9 cellular contexts compared by ENCODE assay signal in genomic region chr6:31042801-31043200, GRCh38. TPM values are rescaled to one million over a fixed set of nuclear protein-coding genes. Genes with fewer than 3 reads are reported as not detected.
DNase-seq lines count a peak whose midpoint lies in the region; ATAC-seq, FAIRE-seq and TF ChIP-seq lines count a peak whose summit lies in the region.
"Had no signal": no experiment of that assay in that cellular context is flagged by ENCODE, and none has a peak within 500 bp of the region (broad histone marks: within the 10 kb centered on the region; RNA-seq: fewer than 3 reads in every experiment).

No MANE protein-coding gene starts in this region.

- no peak for ATAC-seq in GM19452 (IDR thresholded peaks at IDR 0.05; ENCODE audit: unreplicated experiment)
- ATAC-seq in GM21529 (IDR thresholded peaks at IDR 0.05; ENCODE audit: unreplicated experiment) = no peak
- ATAC-seq: left colon had no signal

- peak; percentile 20 for DNase-seq in AG09309 (ENCODE audit: low read depth)
- no peak for DNase-seq in GM18507 (ENCODE audit: extremely low spot score, insufficient read length, low read depth)
- peak in 2 of 3 donors; percentile 31 to 58 for DNase-seq in Peyer's patch
- DNase-seq in kidney epithelial cell (ENCODE audit: low read depth) = no peak
- peak; percentile 62 for DNase-seq in testis

- H3K27ac Mint-ChIP-seq in brain = peak overlapping the region in 2 of 5 experiments; percentile 36 to 66

- TF ChIP-seq POLR2A in Peyer's patch (IDR thresholded peaks at IDR 0.05) (no peak), testis (IDR thresholded peaks at IDR 0.05) (no peak)

- H3K36me3 Mint-ChIP-seq in brain = no peaks in the 10 kb centered on the region

- H3K9me3 ChIP-seq in Peyer's patch = no peaks in the 10 kb centered on the region
- H3K9me3 ChIP-seq in testis = no peaks in the 10 kb centered on the region

- H3K27me3 Mint-ChIP-seq in brain = peaks cover 3% of the 10 kb centered on the region

- H3K4me3 ChIP-seq in AG09309 (ENCODE audit: control insufficient read depth, low read depth, low read length) (no peak overlapping the region), Peyer's patch (no peak overlapping the region), kidney epithelial cell (ENCODE audit: low read depth, low read length) (no peak overlapping the region), testis (no peak overlapping the region)

- H3K36me3 ChIP-seq in Peyer's patch (no peaks in the 10 kb centered on the region), kidney epithelial cell (ENCODE audit: control insufficient read depth, insufficient read depth, low read length) (no peaks in the 10 kb centered on the region), testis (ENCODE audit: low read depth, missing control alignments) (no peaks in the 10 kb centered on the region)

- H3K4me1 ChIP-seq in Peyer's patch = no peaks in the 10 kb centered on the region
- peaks cover 3% of the 10 kb centered on the region for H3K4me1 ChIP-seq in testis

- WGBS in testis, 2 donors = 43 to 46% methylated on average over 4 of the region's 4 CpGs

- peak; percentile 81 for FAIRE-seq in GM18507 (lab: Jason Lieb, UNC)

- H3K9me3 Mint-ChIP-seq in brain = peaks cover 0 to 11% (median 0%) of the 10 kb centered on the region in 5 experiments

- H3K27ac ChIP-seq in Peyer's patch (no peak overlapping the region), testis (no peak overlapping the region)

- H3K4me3 Mint-ChIP-seq in brain = no peak overlapping the region

- TF ChIP-seq CTCF in AG09309 (IDR thresholded peaks at IDR 0.05; ENCODE audit: control insufficient read depth, insufficient read depth, low read depth, low read length, missing control alignments) (peak; percentile 76), Peyer's patch (IDR thresholded peaks at IDR 0.05) (peak in 5 of 6 experiments; percentile 9 to 51 (median 31)), brain (conservative IDR thresholded peaks at IDR 0.05) (peak; percentile 34 to 48), kidney epithelial cell (IDR thresholded peaks at IDR 0.05; ENCODE audit: insufficient read depth, low read length, poor library complexity, severe bottlenecking) (peak; percentile 61), testis (IDR thresholded peaks at IDR 0.05) (peak in 2 of 3 experiments; percentile 46 to 48)

- H3K4me1 Mint-ChIP-seq in brain = peaks cover 19% of the 10 kb centered on the region

- H3K27me3 ChIP-seq in Peyer's patch (no peaks in the 10 kb centered on the region), kidney epithelial cell (ENCODE audit: control insufficient read depth, insufficient read depth, low read length) (no peaks in the 10 kb centered on the region), testis (no peaks in the 10 kb centered on the region)

- intact Hi-C loops in testis (cut with DNase I; ENCODE audit: low total_unique reads) = no loop called here

RNA-seq across cellular contexts. Expression of gene MUC22, which starts 32.5 kb away (rescaled TPM):
- total RNA-seq in Peyer's patch = not detected
- polyA plus RNA-seq in brain (ENCODE audit: insufficient read depth, low read depth, low replicate concordance) = not detected
- not detected in 2 replicates for total RNA-seq in kidney epithelial cell
- under 1 TPM; 0.31 to 0.87 TPM for total RNA-seq in testis
- 0.21 TPM for polyA plus RNA-seq in testis (ENCODE audit: insufficient read depth, low read depth, low replicate concordance)
- total RNA-seq: left colon had no signal

RNA-seq across cellular contexts. Expression of gene MUC21, which starts 59.3 kb away (rescaled TPM):
- total RNA-seq in Peyer's patch = not detected
- polyA plus RNA-seq in brain (ENCODE audit: insufficient read depth, low read depth, low replicate concordance) = not detected
- not detected in 2 replicates for total RNA-seq in kidney epithelial cell
- not detected for total RNA-seq in testis
- polyA plus RNA-seq in testis (ENCODE audit: insufficient read depth, low read depth, low replicate concordance) = 0.12 TPM
- total RNA-seq: left colon had no signal

Comparison
In these comparisons a context has a peak if more than half of its experiments do, and no peak if none do; other contexts are left out.
1. DNase-seq: peak in AG09309 (single experiment), Peyer's patch (2 of 3) and testis (single experiment); none in GM18507 (single experiment) and kidney epithelial cell (single experiment).
2. Peak in every context shown above with its lines, with median percentiles within 50 percentile points of each other: CTCF ChIP-seq.